Comparison of ENCODE assay signal across 9 cellular contexts in the genomic region with DNA sequence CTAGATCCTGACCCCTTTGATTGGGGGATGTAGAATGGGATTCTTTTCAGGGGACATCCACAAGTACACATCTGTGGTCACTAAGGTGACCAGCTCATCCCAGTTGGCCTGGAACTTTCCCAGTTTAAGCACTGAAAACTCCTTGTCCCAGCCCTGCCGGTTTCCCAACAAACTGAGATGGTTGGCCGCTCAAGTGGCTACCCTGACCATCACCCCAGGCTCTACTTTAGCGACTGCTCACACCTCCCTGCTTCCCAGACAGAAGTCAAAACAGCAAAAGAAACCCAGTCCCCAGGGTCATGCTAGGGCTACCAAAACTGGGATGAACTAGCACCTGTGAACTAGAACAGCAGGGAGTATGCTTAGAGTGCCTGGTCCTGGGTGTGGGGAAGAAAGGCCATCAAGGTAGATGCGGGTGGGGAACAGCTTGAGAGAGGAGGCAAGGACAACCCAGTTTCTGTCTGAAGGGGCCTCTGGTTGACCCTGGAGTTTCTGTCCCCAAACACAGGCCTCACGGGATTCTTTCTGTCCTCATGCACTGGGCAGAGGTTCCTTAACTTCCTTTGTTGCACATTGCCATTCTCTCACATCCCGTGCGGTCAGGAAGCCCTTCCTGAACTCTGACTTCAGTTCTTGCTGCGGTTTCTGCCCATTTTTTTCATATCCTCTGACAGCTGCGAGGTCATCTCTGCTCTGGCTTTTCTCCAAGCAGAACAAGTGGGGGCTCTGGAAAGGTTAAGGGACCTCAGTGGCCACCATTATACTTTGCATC. TPM values are rescaled to one million over a fixed set of nuclear protein-coding genes. Genes with fewer than 3 reads are reported as not detected.
DNase-seq lines count a peak whose midpoint lies in the region; ATAC-seq lines count a peak whose summit lies in the region.
"Had no signal": no experiment of that assay in that cellular context is flagged by ENCODE, and none has a peak within 500 bp of the region (broad histone marks: within the 10 kb centered on the region; RNA-seq: fewer than 3 reads in every experiment).

No MANE protein-coding gene starts in this region.

- 84 to 94% methylated on average over 5 to 9 of the region's 9 CpGs for WGBS in mesodermal cell (ENCODE audit: insufficient coverage in 2 of 2), 2 experiments

- no peaks in the 10 kb centered on the region for H3K27me3 Mint-ChIP-seq in activated naive CD8-positive, alpha-beta T cell

- H3K4me2 ChIP-seq in Karpas-422 (ENCODE audit: low read depth, low read length, poor library complexity, severe bottlenecking), result peak overlapping the region; percentile 67
- H3K4me2 ChIP-seq: PC-9 had no signal

- H3K4me3 ChIP-seq in Karpas-422 (ENCODE audit: low read length) (no peak overlapping the region; the same call in 1 of the 2 replicates), mesodermal cell (ENCODE audit: extremely low read depth, insufficient read depth, low read length, poor library complexity, severe bottlenecking) (no peak overlapping the region)
- H3K4me3 ChIP-seq: PC-9 had no signal

- H3K9me3 Mint-ChIP-seq in activated naive CD8-positive, alpha-beta T cell (ENCODE audit: low read depth), result no peaks in the 10 kb centered on the region

- H3K27ac ChIP-seq in Karpas-422 (ENCODE audit: low read length) (no peak overlapping the region), mesodermal cell (ENCODE audit: low read depth, low read length, severe bottlenecking) (peak overlapping the region; percentile 49)
- H3K27ac ChIP-seq: PC-9 had no signal

- H3K4me1 Mint-ChIP-seq in activated naive CD8-positive, alpha-beta T cell (ENCODE audit: low read depth), result peaks cover 66% of the 10 kb centered on the region

- H3K9me3 ChIP-seq in Karpas-422 (ENCODE audit: low read length), result no peaks in the 10 kb centered on the region
- H3K9me3 ChIP-seq in mesodermal cell (ENCODE audit: control insufficient read depth, low read length), result no peaks in the 10 kb centered on the region

- H3K4me1 ChIP-seq in Karpas-422 (ENCODE audit: low read length), result peaks cover 29% of the 10 kb centered on the region
- H3K4me1 ChIP-seq in mesodermal cell (ENCODE audit: control insufficient read depth, insufficient read depth, low read length, poor library complexity, severe bottlenecking), result peaks cover 10% of the 10 kb centered on the region

- DNase-seq in Ammon's horn (ENCODE audit: low spot score) (peak; percentile 65), Karpas-422 (no peak), cortex of kidney (lab: John Stamatoyannopoulos, UW) (no peak), NCI-H1092 treated with DMSO at 0.1 percent for 48 hours (lab: John Stamatoyannopoulos, UW) (no peak)
- DNase-seq: PC-9 had no signal

- ATAC-seq in GM19023 (IDR thresholded peaks at IDR 0.05; ENCODE audit: unreplicated experiment) (no peak), HG02798 (IDR thresholded peaks at IDR 0.05; ENCODE audit: poor library complexity, unreplicated experiment) (no peak)

- peaks cover 10% of the 10 kb centered on the region; the same call in 1 of the 2 replicates for H3K79me2 ChIP-seq in Karpas-422 (ENCODE audit: low read length)

- peaks cover 17% of the 10 kb centered on the region; the same call in 1 of the 2 replicates for H3K36me3 ChIP-seq in Karpas-422 (ENCODE audit: insufficient read depth, low read length)
- peaks cover 45% of the 10 kb centered on the region for H3K36me3 ChIP-seq in mesodermal cell (ENCODE audit: control insufficient read depth, insufficient read depth, low read length)

- peak overlapping the region; percentile 74; the same call in 1 of the 2 replicates for H3K9ac ChIP-seq in Karpas-422 (ENCODE audit: low read length)

- no peaks in the 10 kb centered on the region for H3K27me3 ChIP-seq in Karpas-422 (ENCODE audit: low read length)

- peaks cover 2% of the 10 kb centered on the region for H3K36me3 Mint-ChIP-seq in activated naive CD8-positive, alpha-beta T cell

- no peak overlapping the region for H2AFZ ChIP-seq in Karpas-422 (ENCODE audit: low read length)
- H2AFZ ChIP-seq: PC-9 had no signal

- H4K20me1 ChIP-seq in Karpas-422 (ENCODE audit: insufficient read depth, low read depth, low read length), result peaks cover 8% of the 10 kb centered on the region; the same call in 1 of the 2 replicates

- no peaks in the 10 kb centered on the region for H3K9me2 ChIP-seq in Karpas-422 (replicated peaks; ENCODE audit: insufficient read depth, low read length)

- peak overlapping the region; percentile 49 for H3K4me3 Mint-ChIP-seq in activated naive CD8-positive, alpha-beta T cell

- H3K27ac Mint-ChIP-seq in activated naive CD8-positive, alpha-beta T cell, result peak overlapping the region; percentile 41

RNA-seq across cellular contexts. Expression of a gene that starts 1.6 kb away (rescaled TPM):
- 26.6 and 29.6 TPM in 2 replicates for total RNA-seq in Karpas-422 (2014; rRNA removed; shearing (Covaris generic); ENCODE audit: low replicate concordance)
- 6.7 TPM for polyA plus RNA-seq in mesodermal cell (2013, experiment 1 of 2)
- 6.5 TPM for polyA plus RNA-seq in mesodermal cell (2013, experiment 2 of 2)

RNA-seq across cellular contexts. Expression of a gene that starts 3.0 kb away (rescaled TPM):
- total RNA-seq in Karpas-422 (2014; rRNA removed; shearing (Covaris generic); ENCODE audit: low replicate concordance), result 12.9 and 41.5 TPM in 2 replicates
- polyA plus RNA-seq in mesodermal cell (2013, experiment 1 of 2), result 5.5 TPM
- polyA plus RNA-seq in mesodermal cell (2013, experiment 2 of 2), result 4.3 TPM

RNA-seq across cellular contexts. Expression of a gene that starts 5.1 kb away (rescaled TPM):
- total RNA-seq in Karpas-422 (2014; rRNA removed; shearing (Covaris generic); ENCODE audit: low replicate concordance), result 7.1 and 9.9 TPM in 2 replicates
- not detected for polyA plus RNA-seq in mesodermal cell (2013, experiment 1 of 2)
- polyA plus RNA-seq in mesodermal cell (2013, experiment 2 of 2), result not detected
- total RNA-seq: PC-9 had no signal

RNA-seq across cellular contexts. Expression of a gene that starts 13.3 kb away (rescaled TPM):
- 42.0 and 44.7 TPM in 2 replicates for total RNA-seq in Karpas-422 (2014; rRNA removed; shearing (Covaris generic); ENCODE audit: low replicate concordance)
- 16.8 TPM for polyA plus RNA-seq in mesodermal cell (2013, experiment 1 of 2)
- polyA plus RNA-seq in mesodermal cell (2013, experiment 2 of 2), result 15.7 TPM

RNA-seq across cellular contexts. Expression of a gene that starts 13.3 kb away (rescaled TPM):
- 27.1 and 35.9 TPM in 2 replicates for total RNA-seq in Karpas-422 (2014; rRNA removed; shearing (Covaris generic); ENCODE audit: low replicate concordance)
- polyA plus RNA-seq in mesodermal cell (2013, experiment 1 of 2), result 25.6 TPM
- polyA plus RNA-seq in mesodermal cell (2013, experiment 2 of 2), result 23.2 TPM
